ENCODE assay signal across 9 cellular contexts in the genomic region with DNA sequence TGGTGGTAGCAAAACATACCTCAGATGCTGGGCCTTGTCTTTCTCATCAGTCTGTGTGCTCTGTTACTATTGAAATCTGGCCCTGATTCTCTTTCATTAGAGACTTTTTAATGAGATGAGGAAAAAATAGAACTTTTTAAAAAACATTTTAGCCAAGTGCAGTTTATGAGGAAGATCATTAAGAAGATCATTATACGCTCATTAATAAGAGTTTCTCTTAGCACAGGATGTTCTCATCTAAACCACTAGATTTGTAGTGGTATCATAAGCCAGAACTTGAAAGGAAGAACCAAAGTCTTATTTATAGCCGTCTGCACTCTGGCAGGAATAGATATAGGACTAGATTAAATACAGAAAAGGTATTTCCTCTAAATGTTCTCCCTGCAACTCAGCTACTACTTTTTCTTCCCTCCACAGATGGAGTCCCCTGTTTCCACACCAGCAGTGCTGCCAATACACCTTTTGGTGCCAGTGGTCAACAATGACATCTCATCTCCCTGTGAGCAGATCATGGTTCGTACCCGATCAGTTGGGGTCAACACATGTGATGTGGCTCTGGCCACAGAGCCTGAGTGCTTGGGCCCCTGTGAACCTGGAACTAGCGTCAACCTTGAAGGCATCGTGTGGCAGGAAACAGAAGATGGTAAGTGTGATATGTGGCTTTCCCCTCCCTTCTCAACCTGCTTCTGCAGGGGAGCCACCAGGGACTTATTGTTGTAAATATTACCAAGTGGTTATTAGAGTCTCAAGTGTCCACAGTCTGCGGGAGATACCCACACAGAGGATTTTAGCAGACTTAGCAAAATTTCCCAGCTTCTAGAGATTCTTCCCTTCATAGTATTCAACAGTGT.
DNase-seq lines count a peak whose midpoint lies in the region; ATAC-seq lines count a peak whose summit lies in the region.
"Had no signal": no experiment of that assay in that cellular context is flagged by ENCODE, and none has a peak within 500 bp of the region (broad histone marks: within the 10 kb centered on the region; RNA-seq: fewer than 3 reads in every experiment).

No MANE protein-coding gene starts in this region.

- peak; percentile 69 for ATAC-seq in GM18502 (IDR thresholded peaks at IDR 0.05; ENCODE audit: poor library complexity, unreplicated experiment)
- peak; percentile 50 for ATAC-seq in HG03039 (IDR thresholded peaks at IDR 0.05; ENCODE audit: unreplicated experiment)
- peak; percentile 86 for ATAC-seq in activated CD8-positive, alpha-beta T cell treated with anti-CD3 and anti-CD28 coated beads, Interleukin-2, amount 10 ng/mL, durations not matched to agents 7 days and 5 days
- no peak for ATAC-seq in GM19324 (IDR thresholded peaks at IDR 0.05; ENCODE audit: low FRiP score, unreplicated experiment)

- peak; percentile 80 for DNase-seq in activated CD8-positive, alpha-beta T cell treated with anti-CD3 and anti-CD28 coated beads, Interleukin-2, amount 10 ng/mL, durations not matched to agents 7 days and 5 days
- no peak for DNase-seq in mesenteric fat pad (ENCODE audit: low spot score)
- no peak for DNase-seq in NCI-H2171 treated with DMSO at 0.1 percent for 48 hours (lab: John Stamatoyannopoulos, UW)
- no peak for DNase-seq in ureter (ENCODE audit: low spot score)

- no peaks in the 10 kb centered on the region for H3K9me3 Mint-ChIP-seq in activated CD8-positive, alpha-beta T cell treated with anti-CD3 and anti-CD28 coated beads, Interleukin-2, amount 10 ng/mL, durations not matched to agents 7 days and 5 days (ENCODE audit: insufficient read depth)

- H3K4me1 ChIP-seq in mucosa of rectum (ENCODE audit: control insufficient read depth in 2 of 2, insufficient read depth in 2 of 2, low read length in 2 of 2), result peaks cover 3 to 13% of the 10 kb centered on the region in 2 donors

- H3K36me3 Mint-ChIP-seq in activated CD8-positive, alpha-beta T cell treated with anti-CD3 and anti-CD28 coated beads, Interleukin-2, amount 10 ng/mL, durations not matched to agents 7 days and 5 days (ENCODE audit: low read depth), result peaks cover 25% of the 10 kb centered on the region

- CTCF ChIA-PET in activated CD8-positive, alpha-beta T cell treated with anti-CD3 and anti-CD28 coated beads, Interleukin-2, amount 10 ng/mL, durations not matched to agents 7 days and 5 days (lab: Charles Lee), result interaction anchor here (0.6 to 2.7 kb wide), 5 partner anchors 10 to 90 kb away, joined by 3 to 8 read pairs (median 3); no protein-coding TSS in a partner anchor

- H3K4me3 Mint-ChIP-seq in activated CD8-positive, alpha-beta T cell treated with anti-CD3 and anti-CD28 coated beads, Interleukin-2, amount 10 ng/mL, durations not matched to agents 7 days and 5 days, result peak overlapping the region; percentile 60

- H3K27ac Mint-ChIP-seq in activated CD8-positive, alpha-beta T cell treated with anti-CD3 and anti-CD28 coated beads, Interleukin-2, amount 10 ng/mL, durations not matched to agents 7 days and 5 days, result peak overlapping the region; percentile 95

- no peaks in the 10 kb centered on the region for H3K9me3 ChIP-seq in mucosa of rectum (ENCODE audit: control insufficient read depth in 2 of 2, low read length in 2 of 2)

- H3K36me3 ChIP-seq in mucosa of rectum (ENCODE audit: control insufficient read depth in 2 of 2, insufficient read depth in 2 of 2, low read length in 2 of 2), result peaks cover 5 to 12% of the 10 kb centered on the region in 2 donors

- POLR2A ChIA-PET in activated CD8-positive, alpha-beta T cell treated with anti-CD3 and anti-CD28 coated beads, Interleukin-2, amount 10 ng/mL, durations not matched to agents 7 days and 5 days (lab: Charles Lee), result no interaction called here

- H3K27me3 ChIP-seq in mucosa of rectum (ENCODE audit: control insufficient read depth in 2 of 2, insufficient read depth in 2 of 2, low read length in 2 of 2), result no peaks in the 10 kb centered on the region

- no peak overlapping the region for H3K4me3 ChIP-seq in mucosa of rectum (ENCODE audit: low read length in 2 of 2)
- H3K4me3 ChIP-seq: skin epidermis had no signal

- H3K9ac ChIP-seq in mucosa of rectum (ENCODE audit: low read depth in 1 of 2, low read length in 2 of 2), result no peak overlapping the region

- H3K4me1 Mint-ChIP-seq in activated CD8-positive, alpha-beta T cell treated with anti-CD3 and anti-CD28 coated beads, Interleukin-2, amount 10 ng/mL, durations not matched to agents 7 days and 5 days (ENCODE audit: low read depth), result peaks cover 93% of the 10 kb centered on the region

- H3K27ac ChIP-seq in mucosa of rectum (ENCODE audit: low read depth in 2 of 2, low read length in 2 of 2), result peak overlapping the region; percentile 34 to 49

- no peaks in the 10 kb centered on the region for H3K27me3 Mint-ChIP-seq in activated CD8-positive, alpha-beta T cell treated with anti-CD3 and anti-CD28 coated beads, Interleukin-2, amount 10 ng/mL, durations not matched to agents 7 days and 5 days (ENCODE audit: low read depth)
